Comparison of ENCODE assay signal across 1 cellular context in the genomic region with DNA sequence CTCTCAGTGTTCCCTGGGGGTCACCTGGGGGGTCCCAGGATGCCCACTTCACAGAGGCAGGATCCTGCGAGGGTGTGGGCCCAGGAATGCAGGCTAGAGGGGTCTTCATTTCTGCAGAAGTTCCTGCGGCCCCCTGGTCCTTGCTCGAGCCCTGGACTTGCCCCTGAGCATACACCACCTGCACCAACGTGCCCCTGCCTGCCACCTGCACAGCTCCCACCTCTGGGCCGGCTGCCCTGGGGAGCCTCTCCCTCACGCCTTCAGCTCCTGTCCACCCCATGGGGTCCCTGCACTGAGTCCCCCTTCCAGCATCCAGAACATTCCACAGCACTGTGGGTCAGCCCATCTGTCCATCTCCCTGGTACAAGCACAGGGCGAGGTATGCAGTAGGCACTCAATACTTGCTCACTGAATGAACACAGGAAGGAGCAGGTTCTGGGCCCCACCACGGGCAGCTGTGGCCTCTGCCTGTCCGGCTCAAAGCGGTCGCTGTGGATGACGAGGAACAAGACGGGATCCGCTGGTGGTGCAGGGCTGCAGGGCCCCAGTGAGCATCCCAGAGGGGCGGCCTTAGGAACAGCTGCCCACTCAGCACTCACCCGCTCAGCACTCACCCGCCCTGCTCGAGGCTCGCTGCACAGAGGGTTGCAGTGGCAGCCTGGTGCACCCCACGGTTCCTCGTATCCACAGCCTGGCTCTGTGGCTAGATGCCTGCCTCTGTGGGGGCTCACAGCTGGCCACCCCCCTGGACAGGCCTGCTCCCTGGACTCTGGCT.
TF ChIP-seq lines count a peak whose summit lies in the region.

No MANE protein-coding gene starts in this region.

TF ChIP-seq in HEK293, 187 proteins besides CTCF, POLR2A, EP300 and RAD21 (continued from another document):
- TF ChIP-seq, protein P1, sequence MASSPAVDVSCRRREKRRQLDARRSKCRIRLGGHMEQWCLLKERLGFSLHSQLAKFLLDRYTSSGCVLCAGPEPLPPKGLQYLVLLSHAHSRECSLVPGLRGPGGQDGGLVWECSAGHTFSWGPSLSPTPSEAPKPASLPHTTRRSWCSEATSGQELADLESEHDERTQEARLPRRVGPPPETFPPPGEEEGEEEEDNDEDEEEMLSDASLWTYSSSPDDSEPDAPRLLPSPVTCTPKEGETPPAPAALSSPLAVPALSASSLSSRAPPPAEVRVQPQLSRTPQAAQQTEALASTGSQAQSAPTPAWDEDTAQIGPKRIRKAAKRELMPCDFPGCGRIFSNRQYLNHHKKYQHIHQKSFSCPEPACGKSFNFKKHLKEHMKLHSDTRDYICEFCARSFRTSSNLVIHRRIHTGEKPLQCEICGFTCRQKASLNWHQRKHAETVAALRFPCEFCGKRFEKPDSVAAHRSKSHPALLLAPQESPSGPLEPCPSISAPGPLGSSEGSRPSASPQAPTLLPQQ (tag by site-specific recombination; IDR thresholded peaks at IDR 0.05): 0 out of 2 replicates have a peak, but pooled peaks have one; percentile 11
- TF ChIP-seq ZNF843 (tag by site-specific recombination; IDR thresholded peaks at IDR 0.05) (no peak), ZNF76 (tag by site-specific recombination; IDR thresholded peaks at IDR 0.05; ENCODE audit: borderline replicate concordance, low read depth) (no peak), HOXC10 (CRISPR knock-in tag; IDR thresholded peaks at IDR 0.05) (no peak), ZNF747 (tag by site-specific recombination; IDR thresholded peaks at IDR 0.05) (no peak), ZNF341 (tag by site-specific recombination; IDR thresholded peaks at IDR 0.05; ENCODE audit: low read depth) (peak; percentile 63), ZNF155 (tag by site-specific recombination; IDR thresholded peaks at IDR 0.05) (no peak), BCL11A (tag by site-specific recombination; IDR thresholded peaks at IDR 0.05; ENCODE audit: low read depth) (no peak), ZFP69B (tag by site-specific recombination; IDR thresholded peaks at IDR 0.05) (no peak), YY2 (tag by site-specific recombination; IDR thresholded peaks at IDR 0.05) (no peak), OVOL3 (tag by site-specific recombination; IDR thresholded peaks at IDR 0.05) (no peak), ZNF830 (tag by site-specific recombination; IDR thresholded peaks at IDR 0.05; ENCODE audit: low read depth) (no peak), ZNF529 (tag by site-specific recombination; IDR thresholded peaks at IDR 0.05; ENCODE audit: insufficient replicate concordance) (no peak), ZBTB7A (tag by site-specific recombination; IDR thresholded peaks at IDR 0.05; ENCODE audit: low read depth) (no peak), ZNF121 (tag by site-specific recombination; IDR thresholded peaks at IDR 0.05) (no peak)
- TF ChIP-seq, protein P2, sequence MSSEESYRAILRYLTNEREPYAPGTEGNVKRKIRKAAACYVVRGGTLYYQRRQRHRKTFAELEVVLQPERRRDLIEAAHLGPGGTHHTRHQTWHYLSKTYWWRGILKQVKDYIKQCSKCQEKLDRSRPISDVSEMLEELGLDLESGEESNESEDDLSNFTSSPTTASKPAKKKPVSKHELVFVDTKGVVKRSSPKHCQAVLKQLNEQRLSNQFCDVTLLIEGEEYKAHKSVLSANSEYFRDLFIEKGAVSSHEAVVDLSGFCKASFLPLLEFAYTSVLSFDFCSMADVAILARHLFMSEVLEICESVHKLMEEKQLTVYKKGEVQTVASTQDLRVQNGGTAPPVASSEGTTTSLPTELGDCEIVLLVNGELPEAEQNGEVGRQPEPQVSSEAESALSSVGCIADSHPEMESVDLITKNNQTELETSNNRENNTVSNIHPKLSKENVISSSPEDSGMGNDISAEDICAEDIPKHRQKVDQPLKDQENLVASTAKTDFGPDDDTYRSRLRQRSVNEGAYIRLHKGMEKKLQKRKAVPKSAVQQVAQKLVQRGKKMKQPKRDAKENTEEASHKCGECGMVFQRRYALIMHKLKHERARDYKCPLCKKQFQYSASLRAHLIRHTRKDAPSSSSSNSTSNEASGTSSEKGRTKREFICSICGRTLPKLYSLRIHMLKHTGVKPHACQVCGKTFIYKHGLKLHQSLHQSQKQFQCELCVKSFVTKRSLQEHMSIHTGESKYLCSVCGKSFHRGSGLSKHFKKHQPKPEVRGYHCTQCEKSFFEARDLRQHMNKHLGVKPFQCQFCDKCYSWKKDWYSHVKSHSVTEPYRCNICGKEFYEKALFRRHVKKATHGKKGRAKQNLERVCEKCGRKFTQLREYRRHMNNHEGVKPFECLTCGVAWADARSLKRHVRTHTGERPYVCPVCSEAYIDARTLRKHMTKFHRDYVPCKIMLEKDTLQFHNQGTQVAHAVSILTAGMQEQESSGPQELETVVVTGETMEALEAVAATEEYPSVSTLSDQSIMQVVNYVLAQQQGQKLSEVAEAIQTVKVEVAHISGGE (tag by site-specific recombination; conservative IDR thresholded peaks at IDR 0.05; ENCODE audit: low read depth): no peak
- TF ChIP-seq, protein P3, sequence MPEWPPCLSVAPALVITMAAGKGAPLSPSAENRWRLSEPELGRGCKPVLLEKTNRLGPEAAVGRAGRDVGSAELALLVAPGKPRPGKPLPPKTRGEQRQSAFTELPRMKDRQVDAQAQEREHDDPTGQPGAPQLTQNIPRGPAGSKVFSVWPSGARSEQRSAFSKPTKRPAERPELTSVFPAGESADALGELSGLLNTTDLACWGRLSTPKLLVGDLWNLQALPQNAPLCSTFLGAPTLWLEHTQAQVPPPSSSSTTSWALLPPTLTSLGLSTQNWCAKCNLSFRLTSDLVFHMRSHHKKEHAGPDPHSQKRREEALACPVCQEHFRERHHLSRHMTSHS (tag by site-specific recombination; IDR thresholded peaks at IDR 0.05): no peak
- TF ChIP-seq, protein P4, sequence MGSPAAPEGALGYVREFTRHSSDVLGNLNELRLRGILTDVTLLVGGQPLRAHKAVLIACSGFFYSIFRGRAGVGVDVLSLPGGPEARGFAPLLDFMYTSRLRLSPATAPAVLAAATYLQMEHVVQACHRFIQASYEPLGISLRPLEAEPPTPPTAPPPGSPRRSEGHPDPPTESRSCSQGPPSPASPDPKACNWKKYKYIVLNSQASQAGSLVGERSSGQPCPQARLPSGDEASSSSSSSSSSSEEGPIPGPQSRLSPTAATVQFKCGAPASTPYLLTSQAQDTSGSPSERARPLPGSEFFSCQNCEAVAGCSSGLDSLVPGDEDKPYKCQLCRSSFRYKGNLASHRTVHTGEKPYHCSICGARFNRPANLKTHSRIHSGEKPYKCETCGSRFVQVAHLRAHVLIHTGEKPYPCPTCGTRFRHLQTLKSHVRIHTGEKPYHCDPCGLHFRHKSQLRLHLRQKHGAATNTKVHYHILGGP (tag by site-specific recombination; IDR thresholded peaks at IDR 0.05): no peak
